In the genomic region with DNA sequence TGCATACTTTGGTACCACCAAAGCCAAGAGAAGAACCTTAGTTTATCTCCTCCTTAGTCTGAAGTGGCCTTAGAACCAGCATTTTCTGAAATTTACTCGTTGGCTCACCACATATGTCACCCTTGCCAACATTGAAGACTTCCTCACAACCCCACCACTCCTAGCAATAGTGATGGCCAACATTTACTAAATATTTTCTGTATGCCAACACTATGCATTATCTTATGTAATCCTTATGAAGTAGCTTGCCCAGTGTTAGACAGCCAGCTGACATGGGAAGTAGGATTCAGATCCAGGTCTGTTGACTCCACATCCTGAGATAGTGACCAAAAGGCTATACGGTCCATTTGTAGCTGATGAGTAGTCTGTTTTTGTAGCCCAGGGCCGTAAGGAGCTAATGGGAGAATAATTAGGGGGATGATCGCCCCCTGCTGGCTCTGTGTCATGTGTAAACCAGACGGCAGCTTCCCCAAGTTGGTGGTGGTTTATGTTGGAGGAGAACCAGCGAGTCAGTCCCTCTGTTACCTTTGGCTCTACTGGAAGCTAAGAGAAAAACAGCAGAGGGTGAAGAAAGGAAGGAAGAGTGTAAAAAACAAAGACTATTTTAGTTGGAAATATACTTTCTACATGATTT, we compare ENCODE assay signal across 8 cellular contexts.
DNase-seq lines count a peak whose midpoint lies in the region; ATAC-seq and TF ChIP-seq lines count a peak whose summit lies in the region.

No MANE protein-coding gene starts in this region.

- no peak overlapping the region for H4K8ac ChIP-seq in trophoblast cell (ENCODE audit: low read depth, low read length)

- no peak for TF ChIP-seq POLR2A in tibial nerve (IDR thresholded peaks at IDR 0.05)

- ATAC-seq in GM19395 (IDR thresholded peaks at IDR 0.05; ENCODE audit: unreplicated experiment), result peak; percentile 87

- H3K4me3 ChIP-seq in SJCRH30, result no peak overlapping the region
- H3K4me3 ChIP-seq in trophoblast cell (ENCODE audit: low read depth, low read length), result no peak overlapping the region
- no peak overlapping the region for H3K4me3 ChIP-seq in tibial nerve

- no peak overlapping the region for H4K91ac ChIP-seq in trophoblast cell (ENCODE audit: low read depth, low read length)

- H3K18ac ChIP-seq in trophoblast cell (ENCODE audit: low read length), result no peak overlapping the region

- no peak overlapping the region for H3K4me2 ChIP-seq in trophoblast cell (ENCODE audit: low read length)

- TF ChIP-seq EP300 in tibial nerve (IDR thresholded peaks at IDR 0.05), result peak in 1 of 2 donors; percentile 48

- H3K79me1 ChIP-seq in trophoblast cell (ENCODE audit: low read length), result peaks cover 3% of the 10 kb centered on the region

- no CpG with 5 or more reads among the region's 6 CpGs for WGBS in trophoblast cell (ENCODE audit: extremely low coverage, insufficient coverage, insufficient read length)
- WGBS in tibial nerve, 2 donors, result 8 to 11% methylated on average over 6 of the region's 6 CpGs

- H3K36me3 ChIP-seq in SJCRH30 (peaks cover 10% of the 10 kb centered on the region), trophoblast cell (ENCODE audit: control insufficient read depth in 1 of 2, insufficient read depth in 2 of 2, low read length in 2 of 2) (peaks cover 23 to 35% of the 10 kb centered on the region in 2 experiments), tibial nerve (peaks cover 0 to 15% (median 0%) of the 10 kb centered on the region in 3 donors)

- peak; percentile 37 to 43 for DNase-seq in AML-193 (lab: John Stamatoyannopoulos, UW)
- peak; percentile 89 for DNase-seq in M059J (ENCODE audit: low read depth)
- DNase-seq in SJCRH30, result peak; percentile 83 to 95
- DNase-seq in activated naive CD4-positive, alpha-beta T cell (lab: John Stamatoyannopoulos, UW), result peak in 3 of 4 experiments; percentile 30 to 52 (median 39)
- peak; percentile 79 for DNase-seq in globus pallidus (ENCODE audit: low spot score)
- peak; percentile 67 to 83 for DNase-seq in trophoblast cell
- DNase-seq in tibial nerve (ENCODE audit: low spot score in 2 of 2), result peak; percentile 91 to 97

- no peaks in the 10 kb centered on the region for H3K9me3 ChIP-seq in SJCRH30 (replicated peaks)
- H3K9me3 ChIP-seq in trophoblast cell (ENCODE audit: insufficient read depth, low read depth, low read length), result no peaks in the 10 kb centered on the region
- H3K9me3 ChIP-seq in tibial nerve, result no peaks in the 10 kb centered on the region

- no peak overlapping the region for H4K12ac ChIP-seq in trophoblast cell (ENCODE audit: low read depth, low read length)

- peak; percentile 53 to 85 (median 72) for TF ChIP-seq CTCF in tibial nerve (IDR thresholded peaks at IDR 0.05)

- H2AFZ ChIP-seq in trophoblast cell (ENCODE audit: insufficient read depth, low read length, poor library complexity), result no peak overlapping the region

- no peak overlapping the region for H2BK5ac ChIP-seq in trophoblast cell (ENCODE audit: low read depth, low read length, poor library complexity)

- H3K23ac ChIP-seq in trophoblast cell (ENCODE audit: low read length), result no peak overlapping the region

- H2BK12ac ChIP-seq in trophoblast cell (ENCODE audit: low read length), result no peak overlapping the region

- no peaks in the 10 kb centered on the region for H3K79me2 ChIP-seq in trophoblast cell (ENCODE audit: control insufficient read depth, insufficient read depth, low read length, poor library complexity)

- no peak overlapping the region for H3K4ac ChIP-seq in trophoblast cell (ENCODE audit: low read depth, low read length)

- H3K27me3 ChIP-seq in SJCRH30, result no peaks in the 10 kb centered on the region
- H3K27me3 ChIP-seq in trophoblast cell (ENCODE audit: insufficient read depth, low read length), result no peaks in the 10 kb centered on the region
- no peaks in the 10 kb centered on the region for H3K27me3 ChIP-seq in tibial nerve

- H3K4me1 ChIP-seq in SJCRH30, result no peaks in the 10 kb centered on the region; the same call in 1 of the 2 replicates
- peaks cover 5 to 16% of the 10 kb centered on the region in 2 experiments for H3K4me1 ChIP-seq in trophoblast cell (ENCODE audit: control insufficient read depth in 1 of 2, insufficient read depth in 2 of 2, low read length in 2 of 2)
- H3K4me1 ChIP-seq in tibial nerve, result peaks cover under 1 to 68% (median 11%) of the 10 kb centered on the region in 4 donors

- H3K27ac ChIP-seq in SJCRH30 (no peak overlapping the region), trophoblast cell (ENCODE audit: low read depth, low read length) (no peak overlapping the region), tibial nerve (peak overlapping the region; percentile 29 to 87 (median 72))

- no peak overlapping the region for H3K14ac ChIP-seq in trophoblast cell (ENCODE audit: low read length)

- H2AK5ac ChIP-seq in trophoblast cell (ENCODE audit: low read length), result no peak overlapping the region

- no peak overlapping the region for H3K9ac ChIP-seq in trophoblast cell (ENCODE audit: low read length)

- no peak overlapping the region for H2BK120ac ChIP-seq in trophoblast cell (ENCODE audit: insufficient read depth, low read length, poor library complexity)

Comparison
In these comparisons a context has a peak if more than half of its experiments do, and no peak if none do; other contexts are left out.
1. DNase-seq: peak in every context shown above with its lines; median percentile 94 in tibial nerve; 89 in M059J; 89 in SJCRH30; 79 in globus pallidus; 75 in trophoblast cell; 40 in AML-193; 39 in activated naive CD4-positive, alpha-beta T cell.
2. H3K27ac ChIP-seq: peak in tibial nerve (4 of 4); none in SJCRH30 (single experiment) and trophoblast cell (single experiment).